ENCODE assay signal across 22 cellular contexts in the genomic region with DNA sequence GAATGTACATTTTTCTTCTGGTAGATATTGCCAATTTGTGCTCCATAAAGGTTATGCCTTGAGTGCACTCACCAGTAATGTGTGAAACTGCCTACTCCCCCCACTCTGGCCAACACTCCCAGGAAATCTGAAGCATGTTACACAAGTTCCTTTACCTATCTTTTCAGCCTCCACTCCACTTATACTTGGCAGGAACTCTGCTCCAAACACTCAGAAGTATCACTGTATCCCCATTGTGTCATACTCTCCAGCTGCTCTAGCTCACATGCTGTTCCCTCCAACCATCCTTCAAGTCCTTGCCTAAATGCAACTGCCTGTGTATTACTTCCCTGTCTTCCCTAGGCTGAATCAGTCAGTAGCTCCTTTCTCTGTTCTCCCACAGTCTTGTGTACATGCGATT. TPM values are rescaled to one million over a fixed set of nuclear protein-coding genes. Genes with fewer than 3 reads are reported as not detected.
"Had no signal": no experiment of that assay in that cellular context is flagged by ENCODE, and none has a peak within 500 bp of the region (broad histone marks: within the 10 kb centered on the region; RNA-seq: fewer than 3 reads in every experiment).

No MANE protein-coding gene starts in this region.

- H3K9me3 ChIP-seq: pancreas, spleen, suprapubic skin, tibial artery had no signal

- H3K4me3 ChIP-seq: pancreas, spleen, suprapubic skin, tibial artery had no signal

- H3K36me3 ChIP-seq: pancreas, spleen, suprapubic skin, tibial artery had no signal

- H3K4me1 ChIP-seq: pancreas, spleen, suprapubic skin, tibial artery had no signal

- H3K27me3 ChIP-seq: pancreas, suprapubic skin had no signal

- ATAC-seq: activated CD4-positive, alpha-beta T cell treated with anti-CD3 and anti-CD28 coated beads for 36 hours; activated naive CD4-positive, alpha-beta T cell treated with anti-CD3 and anti-CD28 coated beads, Interleukin-2, amount 50 U/mL, for 72 hours; activated T-cell treated with anti-CD3 and anti-CD28 coated beads, Interleukin-2, amount 50 U/mL, for 72 hours; naive thymus-derived CD8-positive, alpha-beta T cell; pancreas had no signal

- H3K27ac ChIP-seq: epithelial cell of prostate, pancreas, spleen, suprapubic skin, tibial artery had no signal

- DNase-seq: activated CD4-positive, alpha-beta T cell treated with anti-CD3 and anti-CD28 coated beads for 36 hours; activated CD4-positive, CD25-positive, alpha-beta regulatory T cell; activated naive CD4-positive, alpha-beta T cell; activated T-cell treated with anti-CD3 and anti-CD28 coated beads for 4 hours; activated T-cell treated with anti-CD3 and anti-CD28 coated beads, Interleukin-2, amount 50 U/mL, for 72 hours; anterior cingulate cortex; dermis blood vessel endothelial cell; effector CD4-positive, alpha-beta T cell; islet precursor cell; mesenchymal stem cell; naive thymus-derived CD8-positive, alpha-beta T cell; nucleus accumbens; pancreas; right cardiac atrium; spleen; stimulated activated naive CD4-positive, alpha-beta T cell; tibial artery had no signal

RNA-seq across cellular contexts. Expression of a gene that starts 28.3 kb away (rescaled TPM):
- total RNA-seq: activated CD4-positive, alpha-beta T cell treated with anti-CD3 and anti-CD28 coated beads for 36 hours; activated naive CD4-positive, alpha-beta T cell treated with anti-CD3 and anti-CD28 coated beads, Interleukin-2, amount 50 U/mL, for 72 hours; activated T-cell treated with anti-CD3 and anti-CD28 coated beads, Interleukin-2, amount 50 U/mL, for 72 hours; bronchial epithelial cell; dermis blood vessel endothelial cell; frontal cortex; pancreas had no signal
- polyA plus RNA-seq: pancreas, right cardiac atrium had no signal
